Comparison of ENCODE assay signal across 1 cellular context in the genomic region with DNA sequence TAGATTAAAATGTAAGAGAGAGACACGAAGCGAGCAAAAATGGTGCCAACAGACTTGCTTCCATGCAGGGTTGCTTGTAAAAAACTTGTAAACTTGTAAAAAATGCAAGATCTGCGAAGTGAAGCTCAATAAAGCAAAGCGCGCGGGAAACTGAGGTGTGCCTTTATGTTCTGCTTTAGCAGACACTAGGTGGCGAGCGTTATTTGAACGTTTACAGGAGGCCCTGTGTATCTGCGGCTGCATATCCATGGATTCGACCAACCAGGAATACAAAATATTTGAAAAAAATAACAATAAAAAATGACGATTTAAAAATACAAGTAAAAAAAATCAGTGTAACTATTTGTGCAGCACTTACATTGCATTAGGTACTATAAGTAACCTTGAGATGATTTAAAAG.
TF ChIP-seq lines count a peak whose summit lies in the region.

No MANE protein-coding gene starts in this region.

TF ChIP-seq in K562, 482 proteins besides CTCF, POLR2A, EP300 and RAD21 (continued from another document):
- TF ChIP-seq, protein P1, sequence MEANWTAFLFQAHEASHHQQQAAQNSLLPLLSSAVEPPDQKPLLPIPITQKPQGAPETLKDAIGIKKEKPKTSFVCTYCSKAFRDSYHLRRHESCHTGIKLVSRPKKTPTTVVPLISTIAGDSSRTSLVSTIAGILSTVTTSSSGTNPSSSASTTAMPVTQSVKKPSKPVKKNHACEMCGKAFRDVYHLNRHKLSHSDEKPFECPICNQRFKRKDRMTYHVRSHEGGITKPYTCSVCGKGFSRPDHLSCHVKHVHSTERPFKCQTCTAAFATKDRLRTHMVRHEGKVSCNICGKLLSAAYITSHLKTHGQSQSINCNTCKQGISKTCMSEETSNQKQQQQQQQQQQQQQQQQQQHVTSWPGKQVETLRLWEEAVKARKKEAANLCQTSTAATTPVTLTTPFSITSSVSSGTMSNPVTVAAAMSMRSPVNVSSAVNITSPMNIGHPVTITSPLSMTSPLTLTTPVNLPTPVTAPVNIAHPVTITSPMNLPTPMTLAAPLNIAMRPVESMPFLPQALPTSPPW (CRISPR knock-in tag; IDR thresholded peaks at IDR 0.05): no peak
- TF ChIP-seq KLF16 (IDR thresholded peaks at IDR 0.05): 0 out of 2 replicates have a peak, but pooled peaks have one; percentile 26
- TF ChIP-seq ATF1 (CRISPR knock-in tag; IDR thresholded peaks at IDR 0.05): no peak
- TF ChIP-seq ATF1 (tag; IDR thresholded peaks at IDR 0.05): no peak
- 0 out of 2 replicates have a peak, but pooled peaks have one; percentile 13 for TF ChIP-seq STAT5A (IDR thresholded peaks at IDR 0.05; ENCODE audit: borderline replicate concordance, low read length)
- 0 out of 2 replicates have a peak, but pooled peaks have one; percentile 5 for TF ChIP-seq JUND (IDR thresholded peaks at IDR 0.05; ENCODE audit: borderline replicate concordance, low read depth, low read length)
- no peak for TF ChIP-seq JUND (tag; IDR thresholded peaks at IDR 0.05; ENCODE audit: borderline replicate concordance, low read depth, low read length)
- no peak for TF ChIP-seq ELF1 (tag; IDR thresholded peaks at IDR 0.05)
- no peak for TF ChIP-seq ZNF133 (CRISPR knock-in tag; IDR thresholded peaks at IDR 0.05)
- no peak for TF ChIP-seq ZNF778 (CRISPR knock-in tag; IDR thresholded peaks at IDR 0.05)
TF ChIP-seq in K562: peak in this region for 5.
